In genomic region chr16:57562066-57562465, GRCh38 we compare ENCODE assay signal across 26 cellular contexts. TPM values are rescaled to one million over a fixed set of nuclear protein-coding genes. Genes with fewer than 3 reads are reported as not detected.
DNase-seq lines count a peak whose midpoint lies in the region; ATAC-seq and TF ChIP-seq lines count a peak whose summit lies in the region.
"Had no signal": no experiment of that assay in that cellular context is flagged by ENCODE, and none has a peak within 500 bp of the region (broad histone marks: within the 10 kb centered on the region; RNA-seq: fewer than 3 reads in every experiment).

No MANE protein-coding gene starts in this region.

- in situ Hi-C loops in GM13977 (cut with MboI; ENCODE audit: low pct_unique_long_range_greater_than_20kb, low sequenced_read_pairs, unreplicated experiment): no loop called here

- H3K9me3 Mint-ChIP-seq in stimulated activated memory B cell treated with anti-CD40 and anti-IgM and Interleukin-4, amounts not matched to agents 10 μg/mL and 1 μg/mL and 100 μg/mL, for 72 hours: peaks cover 7% of the 10 kb centered on the region
- peaks cover 12% of the 10 kb centered on the region for H3K9me3 Mint-ChIP-seq in activated naive CD4-positive, alpha-beta T cell treated with anti-CD3 and anti-CD28 coated beads, Interleukin-2, amount 10 ng/mL, durations not matched to agents 7 days and 5 days

- no peak overlapping the region for H3K4me3 Mint-ChIP-seq in T-helper 17 cell
- H3K4me3 Mint-ChIP-seq in stimulated activated memory B cell treated with anti-CD40 and anti-IgM and Interleukin-4, amounts not matched to agents 10 μg/mL and 1 μg/mL and 100 μg/mL, for 72 hours: no peak overlapping the region
- H3K4me3 Mint-ChIP-seq in activated naive CD4-positive, alpha-beta T cell treated with anti-CD3 and anti-CD28 coated beads, Interleukin-2, amount 10 ng/mL, durations not matched to agents 7 days and 5 days: no peak overlapping the region
- H3K4me3 Mint-ChIP-seq: CD4-positive, alpha-beta memory T cell had no signal

- peak overlapping the region; percentile 42 for H3K27ac Mint-ChIP-seq in T-helper 17 cell
- peak overlapping the region; percentile 27 for H3K27ac Mint-ChIP-seq in stimulated activated memory B cell treated with anti-CD40 and anti-IgM and Interleukin-4, amounts not matched to agents 10 μg/mL and 1 μg/mL and 100 μg/mL, for 72 hours
- H3K27ac Mint-ChIP-seq in activated naive CD4-positive, alpha-beta T cell treated with anti-CD3 and anti-CD28 coated beads, Interleukin-2, amount 10 ng/mL, durations not matched to agents 7 days and 5 days: no peak overlapping the region

- CTCF ChIA-PET in activated naive CD4-positive, alpha-beta T cell treated with anti-CD3 and anti-CD28 coated beads, Interleukin-2, amount 10 ng/mL, durations not matched to agents 7 days and 5 days (lab: Charles Lee): interaction anchor here (1.9 kb wide), 1 partner anchor 14 kb away, joined by 5 read pairs; no protein-coding TSS in a partner anchor

- peaks cover 3% of the 10 kb centered on the region for H3K4me1 Mint-ChIP-seq in T-helper 17 cell
- peaks cover 35% of the 10 kb centered on the region for H3K4me1 Mint-ChIP-seq in stimulated activated memory B cell treated with anti-CD40 and anti-IgM and Interleukin-4, amounts not matched to agents 10 μg/mL and 1 μg/mL and 100 μg/mL, for 72 hours
- peaks cover 2% of the 10 kb centered on the region for H3K4me1 Mint-ChIP-seq in activated naive CD4-positive, alpha-beta T cell treated with anti-CD3 and anti-CD28 coated beads, Interleukin-2, amount 10 ng/mL, durations not matched to agents 7 days and 5 days

- H3K9me3 ChIP-seq in T-helper 17 cell (ENCODE audit: control insufficient read depth, low read length, poor library complexity, severe bottlenecking): no peaks in the 10 kb centered on the region

- no peak for TF ChIP-seq CTCF in GM13977 (IDR thresholded peaks at IDR 0.05; ENCODE audit: extremely low read depth, insufficient read depth, missing control alignments)

- no peaks in the 10 kb centered on the region for H3K36me3 Mint-ChIP-seq in T-helper 17 cell (ENCODE audit: low read depth)
- H3K36me3 Mint-ChIP-seq in stimulated activated memory B cell treated with anti-CD40 and anti-IgM and Interleukin-4, amounts not matched to agents 10 μg/mL and 1 μg/mL and 100 μg/mL, for 72 hours: peaks cover 85% of the 10 kb centered on the region
- H3K36me3 Mint-ChIP-seq in activated naive CD4-positive, alpha-beta T cell treated with anti-CD3 and anti-CD28 coated beads, Interleukin-2, amount 10 ng/mL, durations not matched to agents 7 days and 5 days: peaks cover 5% of the 10 kb centered on the region

- ATAC-seq in T-helper 17 cell (no peak), GM21381 (IDR thresholded peaks at IDR 0.05; ENCODE audit: unreplicated experiment) (no peak)
- ATAC-seq in stimulated activated memory B cell treated with anti-CD40 and anti-IgM and Interleukin-4, amounts not matched to agents 10 μg/mL and 1 μg/mL and 100 μg/mL, for 72 hours: no peak
- ATAC-seq: A549, PC-3, Right ventricle myocardium inferior, SK-N-SH treated with all-trans-retinoic acid at 6 μM for 48 hours had no signal

- DNase-seq in GM13977 (ENCODE audit: low spot score): peak; percentile 16
- no peak for DNase-seq in T-helper 17 cell
- DNase-seq in mesenteric fat pad (ENCODE audit: low spot score): peak; percentile 62
- no peak for DNase-seq in HUDEP-2 (lab: John Stamatoyannopoulos, UW; ENCODE audit: unreplicated experiment in 76 of 76)
- DNase-seq in activated naive CD4-positive, alpha-beta T cell treated with anti-CD3 and anti-CD28 coated beads, Interleukin-2, amount 10 ng/mL, durations not matched to agents 7 days and 5 days: no peak
- DNase-seq: C1 segment of cervical spinal cord; Caco-2; CD4-positive, alpha-beta memory T cell; KBM-7; MV-4-11; NCI-H1105; NCI-H1436 treated with DMSO at 0.1 percent for 48 hours; NCI-H187 treated with DMSO at 0.1 percent for 48 hours; NCI-H524; NCI-H82; NK-92 treated with Interleukin-12 subunit alpha and Interleukin-12 subunit beta, amount 100 ng/mL, for 24 hours; PC-3; SJCRH30 had no signal

- no peaks in the 10 kb centered on the region for H3K27me3 Mint-ChIP-seq in T-helper 17 cell
- no peaks in the 10 kb centered on the region for H3K27me3 Mint-ChIP-seq in stimulated activated memory B cell treated with anti-CD40 and anti-IgM and Interleukin-4, amounts not matched to agents 10 μg/mL and 1 μg/mL and 100 μg/mL, for 72 hours
- peaks cover 29% of the 10 kb centered on the region for H3K27me3 Mint-ChIP-seq in activated naive CD4-positive, alpha-beta T cell treated with anti-CD3 and anti-CD28 coated beads, Interleukin-2, amount 10 ng/mL, durations not matched to agents 7 days and 5 days

RNA-seq across cellular contexts. Expression of gene ADGRG5, which starts 19.6 kb away (rescaled TPM):
- total RNA-seq in T-helper 17 cell (1 to 10 TPM; 1.6 to 2.8 TPM), mesenteric fat pad (0.10 TPM)
- total RNA-seq: HT1080, LHCN-M2, MCF 10A, PC-3, SJCRH30 had no signal

RNA-seq across cellular contexts. Expression of gene CCDC102A, which starts 25.7 kb away (rescaled TPM):
- total RNA-seq in T-helper 17 cell: 1 to 10 TPM; 3.1 to 4.9 TPM
- total RNA-seq in mesenteric fat pad: 5.0 TPM

Comparison
In these comparisons a context has a peak if more than half of its experiments do, and no peak if none do; other contexts are left out.
1. DNase-seq: peak in GM13977 (single experiment) and mesenteric fat pad (single experiment); none in T-helper 17 cell (0 of 3), HUDEP-2 (0 of 76) and activated naive CD4-positive, alpha-beta T cell treated with anti-CD3 and anti-CD28 coated beads, Interleukin-2, amount 10 ng/mL, durations not matched to agents 7 days and 5 days (single experiment).